ENCODE assay signal across 14 cellular contexts in genomic region chr17:66834919-66835454, GRCh38. TPM values are rescaled to one million over a fixed set of nuclear protein-coding genes. Genes with fewer than 3 reads are reported as not detected.
DNase-seq lines count a peak whose midpoint lies in the region; ATAC-seq, FAIRE-seq and TF ChIP-seq lines count a peak whose summit lies in the region.
"Had no signal": no experiment of that assay in that cellular context is flagged by ENCODE, and none has a peak within 500 bp of the region (broad histone marks: within the 10 kb centered on the region; RNA-seq: fewer than 3 reads in every experiment).

A gene with protein sequence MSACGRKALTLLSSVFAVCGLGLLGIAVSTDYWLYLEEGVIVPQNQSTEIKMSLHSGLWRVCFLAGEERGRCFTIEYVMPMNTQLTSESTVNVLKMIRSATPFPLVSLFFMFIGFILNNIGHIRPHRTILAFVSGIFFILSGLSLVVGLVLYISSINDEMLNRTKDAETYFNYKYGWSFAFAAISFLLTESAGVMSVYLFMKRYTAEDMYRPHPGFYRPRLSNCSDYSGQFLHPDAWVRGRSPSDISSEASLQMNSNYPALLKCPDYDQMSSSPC (plus strand): TSS chr17:66835117. CDS start chr17:66877333, 42,216 bp downstream.

- no TSS peak for BruUV-seq in K562 (replicated peaks; lab: Mats Ljungman, UMichigan)
- no TSS peak for BruUV-seq in PC-9 (replicated peaks; lab: Mats Ljungman, UMichigan)

- DNase-seq in D341Med (ENCODE audit: low spot score): peak; percentile 83
- DNase-seq in K562 (ENCODE audit: extremely low read depth in 1 of 4, low spot score in 3 of 4): peak; percentile 24 to 93 (median 84)
- DNase-seq in neural crest cell (ENCODE audit: low read depth, low spot score): peak; percentile 30
- DNase-seq in NCI-H1694 treated with DMSO at 0.1 percent for 48 hours (lab: John Stamatoyannopoulos, UW): no peak
- DNase-seq in PC-9: no peak
- DNase-seq in activated CD8-positive, alpha-beta memory T cell treated with anti-CD3 and anti-CD28 coated beads, Interleukin-2, amount 50 U/mL, for 48 hours: no peak
- DNase-seq: activated CD4-positive, alpha-beta T cell treated with anti-CD3 and anti-CD28 coated beads, Interleukin-2, amount 50 U/mL, for 4 hours; activated naive CD8-positive, alpha-beta T cell treated with anti-CD3 and anti-CD28 coated beads, Interleukin-2, amount 10 ng/mL, durations not matched to agents 7 days and 5 days; natural killer cell; stimulated activated CD4-positive, alpha-beta T cell treated with anti-CD3 and anti-CD28 coated beads, Interleukin-4, amount 100 ng/mL, for 4 hours had no signal

- H3K36me3 ChIP-seq in HUES6 (ENCODE audit: control insufficient read depth, insufficient read depth, low read length): no peaks in the 10 kb centered on the region
- H3K36me3 ChIP-seq in K562 (ENCODE audit: control insufficient read depth, insufficient read depth, low read length): no peaks in the 10 kb centered on the region
- H3K36me3 ChIP-seq in PC-9 (ENCODE audit: low read depth): no peaks in the 10 kb centered on the region
- H3K36me3 ChIP-seq: tibial artery had no signal

- H3K27me3 ChIP-seq in HUES6 (ENCODE audit: control insufficient read depth, insufficient read depth, low read length) (peaks cover 52% of the 10 kb centered on the region), K562 (ENCODE audit: control insufficient read depth in 2 of 2, insufficient read depth in 2 of 2, low read length in 2 of 2) (peaks cover 15 to 75% of the 10 kb centered on the region in 2 experiments), PC-9 (ENCODE audit: insufficient read depth, low read depth) (peaks cover 68% of the 10 kb centered on the region)

- peaks cover 9% of the 10 kb centered on the region for H3K4me1 ChIP-seq in HUES6 (ENCODE audit: control insufficient read depth, insufficient read depth, low read length)
- H3K4me1 ChIP-seq in K562 (replicated peaks in 1 of 2; ENCODE audit: control insufficient read depth in 2 of 2, insufficient read depth in 2 of 2, low read length in 2 of 2): peaks cover 0 to 9% of the 10 kb centered on the region in 2 experiments; a peak in 2 of 5 replicates
- no peaks in the 10 kb centered on the region for H3K4me1 ChIP-seq in PC-9 (replicated peaks; ENCODE audit: insufficient read depth)

- CTCF ChIA-PET in K562 (lab: Yijun Ruan, JAX; ENCODE audit: low intra/inter-chr PET ratio) (no interaction called here), PC-9 (lab: Charles Lee) (no interaction called here)

- H3K9me3 ChIP-seq in HUES6 (ENCODE audit: control insufficient read depth, insufficient read depth, low read depth, low read length): no peaks in the 10 kb centered on the region
- no peaks in the 10 kb centered on the region for H3K9me3 ChIP-seq in K562 (replicated peaks; ENCODE audit: control insufficient read depth, insufficient read depth, low read depth, low read length)
- no peaks in the 10 kb centered on the region for H3K9me3 ChIP-seq in PC-9 (ENCODE audit: insufficient read depth, low read depth)
- H3K9me3 ChIP-seq: tibial artery had no signal

- no peak for FAIRE-seq in K562 (lab: Jason Lieb, UNC)

- H3K9me3 Mint-ChIP-seq in neural crest cell: no peaks in the 10 kb centered on the region
- H3K9me3 Mint-ChIP-seq: activated naive CD8-positive, alpha-beta T cell treated with anti-CD3 and anti-CD28 coated beads, Interleukin-2, amount 10 ng/mL, durations not matched to agents 7 days and 5 days; natural killer cell had no signal

- H4K20me1 ChIP-seq in K562 (replicated peaks; ENCODE audit: control insufficient read depth, insufficient read depth, low read length): peaks cover 28% of the 10 kb centered on the region
- H4K20me1 ChIP-seq in PC-9 (ENCODE audit: insufficient read depth): no peaks in the 10 kb centered on the region

- H3K4me3 ChIP-seq in HUES6 (ENCODE audit: low read depth, low read length) (peak within 1 kb of the TSS; percentile 63), K562 (no peak within 1 kb of the TSS), PC-9 (no peak within 1 kb of the TSS)
- H3K4me3 ChIP-seq: tibial artery had no signal

- peak within 1 kb of the TSS; percentile 59 for H3K4me3 Mint-ChIP-seq in neural crest cell
- H3K4me3 Mint-ChIP-seq: activated naive CD8-positive, alpha-beta T cell treated with anti-CD3 and anti-CD28 coated beads, Interleukin-2, amount 10 ng/mL, durations not matched to agents 7 days and 5 days; natural killer cell had no signal

- peak; percentile 87 for ATAC-seq in K562
- no peak for ATAC-seq in GM21737 (IDR thresholded peaks at IDR 0.05; ENCODE audit: unreplicated experiment)
- ATAC-seq: natural killer cell, Right ventricle myocardium inferior had no signal

- POLR2A ChIA-PET in K562 (lab: Yijun Ruan, JAX) (interaction anchor here (1.2 kb wide), 1 partner anchor 9 kb away, joined by 3 read pairs; no protein-coding TSS in a partner anchor), PC-9 (lab: Charles Lee; ENCODE audit: unreplicated experiment) (no interaction called here)

- in situ Hi-C loops in K562 (cut with MboI): no loop called here

- TF ChIP-seq CTCF in K562 (IDR thresholded peaks at IDR 0.05 in 2 of 3, conservative IDR thresholded peaks at IDR 0.05 in 1 of 3; ENCODE audit: insufficient read depth in 2 of 3, low read depth in 1 of 3, low read length in 3 of 3): no peak
- TF ChIP-seq CTCF in neural crest cell (conservative IDR thresholded peaks at IDR 0.05): no peak
- TF ChIP-seq CTCF in PC-9 (conservative IDR thresholded peaks at IDR 0.05): no peak

- no peaks in the 10 kb centered on the region for H3K36me3 Mint-ChIP-seq in neural crest cell (ENCODE audit: low read depth)
- H3K36me3 Mint-ChIP-seq: activated naive CD8-positive, alpha-beta T cell treated with anti-CD3 and anti-CD28 coated beads, Interleukin-2, amount 10 ng/mL, durations not matched to agents 7 days and 5 days; natural killer cell had no signal

- 11% methylated on average over 27 of the region's 57 CpGs for WGBS in K562 (ENCODE audit: insufficient coverage, low coverage, missing lambda C conversion rate)

- no peak within 1 kb of the TSS for H2AFZ ChIP-seq in K562 (ENCODE audit: low read depth, low read length)
- H2AFZ ChIP-seq in PC-9: no peak within 1 kb of the TSS

- peaks cover 7% of the 10 kb centered on the region for H3K4me1 Mint-ChIP-seq in neural crest cell

- no peaks in the 10 kb centered on the region for H3K9me1 ChIP-seq in K562 (ENCODE audit: control insufficient read depth, insufficient read depth, low read length)

- peaks cover 78% of the 10 kb centered on the region for H3K27me3 Mint-ChIP-seq in neural crest cell (ENCODE audit: low read depth)

- H3K79me2 ChIP-seq in K562 (ENCODE audit: control insufficient read depth, insufficient read depth, low read length) (no peaks in the 10 kb centered on the region), PC-9 (ENCODE audit: low read depth) (no peaks in the 10 kb centered on the region)

- H3K4me2 ChIP-seq in K562 (ENCODE audit: insufficient read depth, low read length) (no peak within 1 kb of the TSS), PC-9 (no peak within 1 kb of the TSS)

- no peak for TF ChIP-seq EP300 in K562 (IDR thresholded peaks at IDR 0.05; ENCODE audit: low read length)

- no peak within 1 kb of the TSS for H3K9ac ChIP-seq in HUES6 (ENCODE audit: low read length)
- H3K9ac ChIP-seq in K562 (ENCODE audit: insufficient read depth in 1 of 2, low read depth in 2 of 2, low read length in 2 of 2): no peak within 1 kb of the TSS

- no peak for TF ChIP-seq RAD21 in K562 (CRISPR knock-in tag; conservative IDR thresholded peaks at IDR 0.05 in 1 of 2, IDR thresholded peaks at IDR 0.05 in 1 of 2)

- intact Hi-C loops in K562 (cut with micrococcal nuclease): no loop called here
- intact Hi-C loops in PC-9 (cut with micrococcal nuclease; ENCODE audit: unreplicated experiment): no loop called here

- no peaks in the 10 kb centered on the region for H3F3A ChIP-seq in PC-9 (ENCODE audit: insufficient read depth, low read depth)

- TF ChIP-seq POLR2A in K562 (conservative IDR thresholded peaks at IDR 0.05): no peak

- no peak within 1 kb of the TSS for H3K27ac ChIP-seq in HUES6 (ENCODE audit: low read depth, low read length)
- H3K27ac ChIP-seq in K562 (ENCODE audit: extremely low read depth, low read depth, low read length): no peak within 1 kb of the TSS
- H3K27ac ChIP-seq in PC-9: no peak within 1 kb of the TSS
- H3K27ac ChIP-seq: tibial artery had no signal

- H3K9me2 ChIP-seq in PC-9 (ENCODE audit: insufficient read depth): no peaks in the 10 kb centered on the region

- no peak within 1 kb of the TSS for H3K27ac Mint-ChIP-seq in neural crest cell (ENCODE audit: unreplicated experiment)
- H3K27ac Mint-ChIP-seq: activated naive CD8-positive, alpha-beta T cell treated with anti-CD3 and anti-CD28 coated beads, Interleukin-2, amount 10 ng/mL, durations not matched to agents 7 days and 5 days; natural killer cell had no signal

RNA-seq across cellular contexts. Expression of the gene that starts here (rescaled TPM):
- not detected in 2 replicates for total RNA-seq in K562 (2011; cell fraction: chromatin; rRNA removed; ENCODE audit: low replicate concordance)
- not detected in 2 replicates for total RNA-seq in K562 (2011; cell fraction: nucleolus; rRNA removed)
- total RNA-seq in K562 (2011; cell fraction: nucleoplasm; rRNA removed): not detected in 2 replicates
- not detected in 2 replicates for total RNA-seq in K562 (2014; rRNA removed)
- total RNA-seq in K562 (2014; rRNA removed; fragmentation: Illumina TruSeq; extraction: Trizol): not detected in 2 replicates
- total RNA-seq in K562 (2015; rRNA removed; fragmentation: Illumina TruSeq; extraction: Trizol): not detected in 2 replicates
- total RNA-seq in K562 (2021): not detected in 2 replicates
- not detected in 2 replicates for polyA plus RNA-seq in K562 (2011; rRNA removed)
- polyA plus RNA-seq in K562 (2011; cell fraction: cytosol; rRNA removed): not detected in 2 replicates
- polyA plus RNA-seq in K562 (2011; cell fraction: nucleus; rRNA removed): not detected in 2 replicates
- not detected in 2 replicates for polyA plus RNA-seq in K562 (2012)
- polyA plus RNA-seq in K562 (2014; fragmentation: Illumina TruSeq; extraction: Trizol): not detected in 2 replicates
- polyA plus RNA-seq in K562 (2014; fragmentation: Nextera tagmentation; extraction: Ambion mirVana): not detected
- not detected in 2 replicates for polyA plus RNA-seq in K562 (2014; rRNA removed)
- not detected in 2 replicates for polyA minus RNA-seq in K562 (2011; rRNA and poly(A)+ RNA removed)
- polyA minus RNA-seq in K562 (2011; cell fraction: cytosol; rRNA and poly(A)+ RNA removed): not detected in 2 replicates
- polyA minus RNA-seq in K562 (2011; cell fraction: nucleus; rRNA and poly(A)+ RNA removed): not detected in 2 replicates
- total RNA-seq in neural crest cell: not detected in 2 replicates
- not detected in 2 replicates for total RNA-seq in PC-9 (2021)
- total RNA-seq: activated naive CD8-positive, alpha-beta T cell treated with anti-CD3 and anti-CD28 coated beads, Interleukin-2, amount 10 ng/mL, durations not matched to agents 7 days and 5 days; natural killer cell; Right ventricle myocardium inferior had no signal

Comparison
In these comparisons a context has a peak if more than half of its experiments do, and no peak if none do; other contexts are left out.
1. Peak in DNase-seq and ATAC-seq in K562; RNA of the gene not detected or under 1 TPM.
2. Peak in DNase-seq in neural crest cell; RNA of the gene not detected or under 1 TPM.